In the genomic region with DNA sequence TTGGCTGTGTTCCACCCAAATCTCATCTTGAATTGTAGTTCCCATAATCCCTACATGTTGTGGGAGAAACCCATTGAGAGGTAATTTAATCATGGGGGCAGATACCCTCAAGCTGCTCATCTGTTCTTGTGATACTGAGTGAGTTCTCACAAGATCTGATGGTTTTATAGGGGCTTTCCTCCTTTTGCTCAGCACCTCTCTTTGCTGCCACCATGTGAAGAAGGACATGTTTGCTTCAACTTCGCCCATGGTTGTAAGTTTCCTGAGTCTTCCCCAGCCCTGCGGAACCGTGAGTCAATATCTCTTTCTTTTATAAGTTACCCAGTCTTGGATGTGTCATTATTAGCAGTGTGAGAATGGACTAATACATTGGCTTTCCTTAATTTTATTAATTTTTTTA, we compare ENCODE assay signal across 1 cellular context.
TF ChIP-seq lines count a peak whose summit lies in the region.

No MANE protein-coding gene starts in this region.

TF ChIP-seq in GM12878, 131 proteins besides CTCF, POLR2A, EP300 and RAD21 (continued from another document):
- TF ChIP-seq, protein P1, sequence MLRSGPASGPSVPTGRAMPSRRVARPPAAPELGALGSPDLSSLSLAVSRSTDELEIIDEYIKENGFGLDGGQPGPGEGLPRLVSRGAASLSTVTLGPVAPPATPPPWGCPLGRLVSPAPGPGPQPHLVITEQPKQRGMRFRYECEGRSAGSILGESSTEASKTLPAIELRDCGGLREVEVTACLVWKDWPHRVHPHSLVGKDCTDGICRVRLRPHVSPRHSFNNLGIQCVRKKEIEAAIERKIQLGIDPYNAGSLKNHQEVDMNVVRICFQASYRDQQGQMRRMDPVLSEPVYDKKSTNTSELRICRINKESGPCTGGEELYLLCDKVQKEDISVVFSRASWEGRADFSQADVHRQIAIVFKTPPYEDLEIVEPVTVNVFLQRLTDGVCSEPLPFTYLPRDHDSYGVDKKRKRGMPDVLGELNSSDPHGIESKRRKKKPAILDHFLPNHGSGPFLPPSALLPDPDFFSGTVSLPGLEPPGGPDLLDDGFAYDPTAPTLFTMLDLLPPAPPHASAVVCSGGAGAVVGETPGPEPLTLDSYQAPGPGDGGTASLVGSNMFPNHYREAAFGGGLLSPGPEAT (IDR thresholded peaks at IDR 0.05; ENCODE audit: low read depth) = no peak
- TF ChIP-seq, protein P2, sequence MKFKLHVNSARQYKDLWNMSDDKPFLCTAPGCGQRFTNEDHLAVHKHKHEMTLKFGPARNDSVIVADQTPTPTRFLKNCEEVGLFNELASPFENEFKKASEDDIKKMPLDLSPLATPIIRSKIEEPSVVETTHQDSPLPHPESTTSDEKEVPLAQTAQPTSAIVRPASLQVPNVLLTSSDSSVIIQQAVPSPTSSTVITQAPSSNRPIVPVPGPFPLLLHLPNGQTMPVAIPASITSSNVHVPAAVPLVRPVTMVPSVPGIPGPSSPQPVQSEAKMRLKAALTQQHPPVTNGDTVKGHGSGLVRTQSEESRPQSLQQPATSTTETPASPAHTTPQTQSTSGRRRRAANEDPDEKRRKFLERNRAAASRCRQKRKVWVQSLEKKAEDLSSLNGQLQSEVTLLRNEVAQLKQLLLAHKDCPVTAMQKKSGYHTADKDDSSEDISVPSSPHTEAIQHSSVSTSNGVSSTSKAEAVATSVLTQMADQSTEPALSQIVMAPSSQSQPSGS (IDR thresholded peaks at IDR 0.05; ENCODE audit: low read length) = no peak
- TF ChIP-seq NR2C1 (IDR thresholded peaks at IDR 0.05) = no peak
